8 cellular contexts compared by ENCODE assay signal in genomic region chr5:14685757-14686156, GRCh38. TPM values are rescaled to one million over a fixed set of nuclear protein-coding genes. Genes with fewer than 3 reads are reported as not detected.
DNase-seq lines count a peak whose midpoint lies in the region; ATAC-seq, FAIRE-seq and TF ChIP-seq lines count a peak whose summit lies in the region.

No MANE protein-coding gene starts in this region.

- H3K9ac ChIP-seq in KMS-11, result no peak overlapping the region

- no peak for TF ChIP-seq POLR2A in H54 (IDR thresholded peaks at IDR 0.05; ENCODE audit: low read depth, low read length)

- H3K9me3 ChIP-seq in RWPE2 (ENCODE audit: severe bottlenecking) (no peaks in the 10 kb centered on the region), hepatocyte (ENCODE audit: low read depth) (no peaks in the 10 kb centered on the region)

- FAIRE-seq in H54 (lab: Jason Lieb, UNC), result peak; percentile 64

- no peak overlapping the region for H3K4me2 ChIP-seq in KMS-11
- no peak overlapping the region for H3K4me2 ChIP-seq in hepatocyte

- TF ChIP-seq CTCF in KMS-11 (conservative IDR thresholded peaks at IDR 0.05; ENCODE audit: low read depth, low read length) (peak; percentile 94), RWPE2 (IDR thresholded peaks at IDR 0.05; ENCODE audit: poor library complexity, severe bottlenecking) (peak; percentile 91), astrocyte of the cerebellum (IDR thresholded peaks at IDR 0.05; ENCODE audit: low read depth, low read length, missing control alignments) (peak; percentile 65), hepatocyte (IDR thresholded peaks at IDR 0.05; ENCODE audit: poor library complexity) (peak; percentile 66)

- 50% methylated on average over 6 of the region's 6 CpGs for WGBS in hepatocyte (ENCODE audit: low lambda C conversion rate, missing lambda C conversion rate)

- H3K4me3 ChIP-seq in KMS-11 (IDR thresholded peaks at IDR 0.05; ENCODE audit: insufficient read depth, low read depth, low read length), result no peak overlapping the region
- no peak overlapping the region for H3K4me3 ChIP-seq in RWPE2 (ENCODE audit: severe bottlenecking)
- no peak overlapping the region for H3K4me3 ChIP-seq in astrocyte of the cerebellum (ENCODE audit: low read depth, low read length)
- no peak overlapping the region for H3K4me3 ChIP-seq in hepatocyte

- peak; percentile 70 for ATAC-seq in RWPE2 (ENCODE audit: low read depth)

- H3K27me3 ChIP-seq in KMS-11 (ENCODE audit: insufficient read depth, low read depth) (no peaks in the 10 kb centered on the region), RWPE2 (ENCODE audit: insufficient read depth, poor library complexity, severe bottlenecking) (no peaks in the 10 kb centered on the region), hepatocyte (no peaks in the 10 kb centered on the region)

- no peaks in the 10 kb centered on the region for H4K20me1 ChIP-seq in KMS-11 (ENCODE audit: insufficient read depth)
- H4K20me1 ChIP-seq in hepatocyte (ENCODE audit: insufficient read depth, poor library complexity, severe bottlenecking), result no peaks in the 10 kb centered on the region

- H3K27ac ChIP-seq in KMS-11, result no peak overlapping the region
- H3K27ac ChIP-seq in RWPE2 (ENCODE audit: poor library complexity, severe bottlenecking), result peak overlapping the region; percentile 31
- H3K27ac ChIP-seq in hepatocyte, result no peak overlapping the region

- in situ Hi-C loops in astrocyte of the cerebellum (cut with HindIII; ENCODE audit: low sequenced_read_pairs), result no loop called here

- no peaks in the 10 kb centered on the region for H3K79me2 ChIP-seq in KMS-11 (ENCODE audit: insufficient read depth, low read depth)
- peaks cover 18% of the 10 kb centered on the region for H3K79me2 ChIP-seq in hepatocyte

- H2AFZ ChIP-seq in KMS-11 (ENCODE audit: low read depth), result no peak overlapping the region
- no peak overlapping the region for H2AFZ ChIP-seq in hepatocyte

- DNase-seq in activated gamma-delta T cell treated with Interleukin-2 at 50 U/mL for 16 hours (peak; percentile 23), activated gamma-delta T cell (lab: John Stamatoyannopoulos, UW) (no peak), H54 (ENCODE audit: insufficient read length, low spot score) (peak; percentile 33), RWPE2 (ENCODE audit: low spot score) (no peak), astrocyte of the cerebellum (ENCODE audit: low read depth) (no peak), hepatocyte (ENCODE audit: low spot score) (peak; percentile 62)
- DNase-seq in stimulated activated CD4-positive, alpha-beta T cell treated with anti-CD3 and anti-CD28 coated beads, Interleukin-2, amount 100 ng/mL, for 24 hours, result peak; percentile 42 to 66

- no peaks in the 10 kb centered on the region for H3K9me2 ChIP-seq in hepatocyte (replicated peaks; ENCODE audit: insufficient read depth)

- H3K36me3 ChIP-seq in KMS-11 (ENCODE audit: insufficient read depth), result peaks cover 24% of the 10 kb centered on the region; the same call in 1 of the 2 replicates
- H3K36me3 ChIP-seq in RWPE2 (ENCODE audit: low read depth), result peaks cover 88% of the 10 kb centered on the region
- no peaks in the 10 kb centered on the region for H3K36me3 ChIP-seq in hepatocyte (replicated peaks; ENCODE audit: insufficient read depth, low read depth)

- peaks cover 11% of the 10 kb centered on the region for H3K4me1 ChIP-seq in KMS-11 (ENCODE audit: low read depth, poor library complexity, severe bottlenecking)
- H3K4me1 ChIP-seq in RWPE2 (ENCODE audit: insufficient read depth, poor library complexity, severe bottlenecking), result peaks cover 13% of the 10 kb centered on the region
- H3K4me1 ChIP-seq in hepatocyte (ENCODE audit: insufficient read depth), result no peaks in the 10 kb centered on the region

RNA-seq across cellular contexts. Expression of gene OTULIN, which starts 21.2 kb away (rescaled TPM):
- 23.9 and 45.2 TPM in 2 replicates for total RNA-seq in hepatocyte
- 21.0 and 22.8 TPM in 2 replicates for polyA plus RNA-seq in hepatocyte

Comparison
In these comparisons a context has a peak if more than half of its experiments do, and no peak if none do; other contexts are left out.
1. DNase-seq: peak in activated gamma-delta T cell treated with Interleukin-2 at 50 U/mL for 16 hours (single experiment), H54 (single experiment), hepatocyte (single experiment) and stimulated activated CD4-positive, alpha-beta T cell treated with anti-CD3 and anti-CD28 coated beads, Interleukin-2, amount 100 ng/mL, for 24 hours (2 of 2); none in activated gamma-delta T cell (single experiment), RWPE2 (single experiment) and astrocyte of the cerebellum (single experiment).
2. Peak in every context shown above with its lines, with median percentiles within 50 percentile points of each other: CTCF ChIP-seq.